Comparison of ENCODE assay signal across 2 cellular contexts in the genomic region with DNA sequence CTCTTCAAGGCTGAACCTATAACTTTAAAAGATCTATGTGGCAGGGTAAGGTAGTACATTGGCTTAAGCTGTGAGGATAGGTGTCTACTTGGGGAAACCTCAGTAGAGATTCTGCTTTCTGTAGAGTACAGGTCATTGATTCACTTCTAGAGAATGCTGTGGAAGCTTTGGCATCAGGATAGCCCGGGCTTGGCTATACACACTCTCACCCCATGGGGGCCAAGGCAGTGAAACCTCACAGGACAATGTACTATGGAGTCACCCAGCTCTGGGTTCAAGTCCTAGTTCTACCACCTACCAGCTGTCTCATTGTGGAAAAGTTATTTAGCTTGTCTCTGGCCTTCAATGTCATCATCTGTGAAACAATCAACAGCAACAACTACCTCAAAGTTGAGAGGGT.
TF ChIP-seq lines count a peak whose summit lies in the region.

No MANE protein-coding gene starts in this region.

TF ChIP-seq in HCT116, 20 proteins besides CTCF, POLR2A, EP300 and RAD21:
- TF ChIP-seq, protein P1, sequence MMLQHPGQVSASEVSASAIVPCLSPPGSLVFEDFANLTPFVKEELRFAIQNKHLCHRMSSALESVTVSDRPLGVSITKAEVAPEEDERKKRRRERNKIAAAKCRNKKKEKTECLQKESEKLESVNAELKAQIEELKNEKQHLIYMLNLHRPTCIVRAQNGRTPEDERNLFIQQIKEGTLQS (IDR thresholded peaks at IDR 0.05), result no peak
- TF ChIP-seq SRF (IDR thresholded peaks at IDR 0.05; ENCODE audit: low read depth), result no peak
- TF ChIP-seq ELF1 (IDR thresholded peaks at IDR 0.05; ENCODE audit: borderline replicate concordance, low read depth), result no peak
- no peak for TF ChIP-seq POLR2AphosphoS5 (IDR thresholded peaks at IDR 0.05; ENCODE audit: low read depth, low read length)
- TF ChIP-seq, protein P2, sequence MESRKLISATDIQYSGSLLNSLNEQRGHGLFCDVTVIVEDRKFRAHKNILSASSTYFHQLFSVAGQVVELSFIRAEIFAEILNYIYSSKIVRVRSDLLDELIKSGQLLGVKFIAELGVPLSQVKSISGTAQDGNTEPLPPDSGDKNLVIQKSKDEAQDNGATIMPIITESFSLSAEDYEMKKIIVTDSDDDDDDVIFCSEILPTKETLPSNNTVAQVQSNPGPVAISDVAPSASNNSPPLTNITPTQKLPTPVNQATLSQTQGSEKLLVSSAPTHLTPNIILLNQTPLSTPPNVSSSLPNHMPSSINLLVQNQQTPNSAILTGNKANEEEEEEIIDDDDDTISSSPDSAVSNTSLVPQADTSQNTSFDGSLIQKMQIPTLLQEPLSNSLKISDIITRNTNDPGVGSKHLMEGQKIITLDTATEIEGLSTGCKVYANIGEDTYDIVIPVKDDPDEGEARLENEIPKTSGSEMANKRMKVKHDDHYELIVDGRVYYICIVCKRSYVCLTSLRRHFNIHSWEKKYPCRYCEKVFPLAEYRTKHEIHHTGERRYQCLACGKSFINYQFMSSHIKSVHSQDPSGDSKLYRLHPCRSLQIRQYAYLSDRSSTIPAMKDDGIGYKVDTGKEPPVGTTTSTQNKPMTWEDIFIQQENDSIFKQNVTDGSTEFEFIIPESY (IDR thresholded peaks at IDR 0.05; ENCODE audit: extremely low read depth, insufficient replicate concordance, low read length), result no peak
- no peak for TF ChIP-seq ZNF274 (IDR thresholded peaks at IDR 0.05; ENCODE audit: low read depth, low read length)
- no peak for TF ChIP-seq EZH2phosphoT487 (IDR thresholded peaks at IDR 0.05; ENCODE audit: borderline replicate concordance)
- no peak for TF ChIP-seq FOSL1 (IDR thresholded peaks at IDR 0.05; ENCODE audit: low read depth)
- no peak for TF ChIP-seq ZFX (IDR thresholded peaks at IDR 0.05)
- TF ChIP-seq CBX3 (IDR thresholded peaks at IDR 0.05; ENCODE audit: low read depth), result no peak
TF ChIP-seq in HCT116: peak in this region for 0.

TF ChIP-seq in K562, 482 proteins besides CTCF, POLR2A, EP300 and RAD21:
- no peak for TF ChIP-seq ZNF3 (CRISPR knock-in tag; IDR thresholded peaks at IDR 0.05)
TF ChIP-seq in K562: peak in this region for 0.
